Comparison of ENCODE assay signal across 9 cellular contexts in the genomic region with DNA sequence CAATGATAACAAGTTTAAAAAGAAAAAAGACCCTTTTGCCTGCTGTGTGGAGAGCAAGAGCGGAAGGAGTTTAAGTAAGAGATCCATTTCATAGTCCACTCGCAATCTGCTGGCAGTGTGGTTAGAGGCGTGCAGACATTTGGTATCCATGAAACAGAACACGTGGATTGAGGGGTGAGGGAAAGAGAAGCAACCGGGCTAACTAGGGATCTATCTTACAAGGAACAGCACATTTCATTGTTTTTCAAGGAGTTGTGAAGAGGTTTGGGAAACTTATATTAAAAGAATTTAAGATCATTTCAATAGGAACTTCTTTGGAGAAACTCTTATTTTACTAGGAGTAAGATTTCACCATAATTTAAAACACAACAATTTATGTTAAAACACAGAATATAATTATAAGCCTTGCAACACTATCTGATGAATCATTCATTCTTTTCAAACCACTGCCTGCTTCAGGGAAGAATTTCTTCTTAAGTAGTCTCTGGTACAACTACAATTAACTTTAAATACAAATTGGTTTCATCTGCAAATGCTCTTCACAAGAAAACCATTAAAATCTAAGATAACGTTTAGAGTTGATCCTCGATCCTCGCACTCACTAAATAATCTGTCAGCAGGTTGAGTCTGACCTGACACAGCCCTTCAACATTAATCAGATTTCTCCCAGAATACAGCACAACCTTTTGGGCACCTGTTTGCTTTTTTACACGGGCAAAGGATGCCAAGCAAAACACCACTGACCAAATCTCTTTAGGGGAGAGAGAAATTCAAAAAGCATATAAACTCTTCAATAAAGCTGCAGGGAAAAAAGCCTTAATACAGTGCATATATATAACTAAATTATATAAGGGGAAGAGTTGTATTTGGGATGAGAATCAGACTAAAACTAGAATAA. TPM values are rescaled to one million over a fixed set of nuclear protein-coding genes. Genes with fewer than 3 reads are reported as not detected.
DNase-seq lines count a peak whose midpoint lies in the region; ATAC-seq and TF ChIP-seq lines count a peak whose summit lies in the region.
"Had no signal": no experiment of that assay in that cellular context is flagged by ENCODE, and none has a peak within 500 bp of the region (broad histone marks: within the 10 kb centered on the region; RNA-seq: fewer than 3 reads in every experiment).

No MANE protein-coding gene starts in this region.

- H2AFZ ChIP-seq in IMR-90 (replicated peaks; ENCODE audit: low read length, poor library complexity) (no peak overlapping the region), mesenchymal stem cell (ENCODE audit: low read depth, low read length) (no peak overlapping the region)

- 35% methylated on average over 4 of the region's 9 CpGs; no CpG with 5 or more reads in 1 of the 2 experiments for WGBS in IMR-90 (ENCODE audit: extremely low coverage in 2 of 2, insufficient read length in 1 of 2), 2 experiments
- WGBS in mesenchymal stem cell: 58% methylated on average over 7 of the region's 9 CpGs
- WGBS in stomach, 5 donors: 50 to 55% (median 51%) methylated on average over 9 of the region's 9 CpGs

- no peak overlapping the region for H3K56ac ChIP-seq in IMR-90 (ENCODE audit: extremely low read depth, insufficient read depth, low read length)

- TF ChIP-seq RAD21 in IMR-90 (IDR thresholded peaks at IDR 0.05; ENCODE audit: low read length): no peak

- peak overlapping the region; percentile 30 for H2BK20ac ChIP-seq in IMR-90 (ENCODE audit: low read depth, low read length)

- no peak overlapping the region for H2BK12ac ChIP-seq in mesenchymal stem cell (ENCODE audit: low read length in 2 of 2)

- H2BK120ac ChIP-seq in IMR-90 (ENCODE audit: low read depth, low read length) (peak overlapping the region; percentile 45), mesenchymal stem cell (ENCODE audit: low read depth, low read length) (no peak overlapping the region)

- no peak overlapping the region for H4K5ac ChIP-seq in IMR-90 (ENCODE audit: low read depth, low read length)

- dilution Hi-C loops in IMR-90 (cut with HindIII; ENCODE audit: low sequenced_read_pairs, unreplicated experiment): no loop called here

- peak overlapping the region; percentile 9; the same call in 1 of the 2 replicates for H4K91ac ChIP-seq in IMR-90 (ENCODE audit: insufficient read depth, low read depth, low read length)
- no peak overlapping the region for H4K91ac ChIP-seq in mesenchymal stem cell (ENCODE audit: low read length)

- peak; percentile 80 for ATAC-seq in IMR-90 (ENCODE audit: low read depth)

- peak overlapping the region; percentile 61; the same call in 1 of the 2 replicates for H3K18ac ChIP-seq in IMR-90 (ENCODE audit: low read depth, low read length)
- peak overlapping the region in 1 of 2 experiments; percentile 48 for H3K18ac ChIP-seq in mesenchymal stem cell (ENCODE audit: low read depth in 1 of 2, low read length in 2 of 2)

- H4K20me1 ChIP-seq in IMR-90 (ENCODE audit: insufficient read depth, low read length): peaks cover 12% of the 10 kb centered on the region

- H3K36me3 ChIP-seq in IMR-90 (ENCODE audit: control insufficient read depth, insufficient read depth, low read length) (no peaks in the 10 kb centered on the region; the same call in 1 of the 2 replicates), breast epithelium (no peaks in the 10 kb centered on the region), mesenchymal stem cell (ENCODE audit: control insufficient read depth in 1 of 2, insufficient read depth in 2 of 2, low read depth in 1 of 2, low read length in 2 of 2) (peaks cover 0 to 5% of the 10 kb centered on the region in 2 experiments), stomach (peaks cover 0 to 10% (median 9%) of the 10 kb centered on the region in 4 donors)

- H3K9me3 Mint-ChIP-seq in type B pancreatic cell: peaks cover 3% of the 10 kb centered on the region

- TF ChIP-seq POLR2A in IMR-90 (IDR thresholded peaks at IDR 0.05; ENCODE audit: low read depth, low read length): no peak
- no peak for TF ChIP-seq POLR2A in breast epithelium (IDR thresholded peaks at IDR 0.05)
- TF ChIP-seq POLR2A in stomach (IDR thresholded peaks at IDR 0.05): no peak

- peak overlapping the region; percentile 69 for H3K9ac ChIP-seq in IMR-90 (ENCODE audit: low read depth, low read length)
- H3K9ac ChIP-seq in mesenchymal stem cell (ENCODE audit: low read length): peak overlapping the region; percentile 85

- TF ChIP-seq CTCF in AG09309 (IDR thresholded peaks at IDR 0.05; ENCODE audit: control insufficient read depth, insufficient read depth, low read depth, low read length, missing control alignments) (no peak), IMR-90 (conservative IDR thresholded peaks at IDR 0.05; ENCODE audit: low read depth, low read length) (no peak), breast epithelium (IDR thresholded peaks at IDR 0.05) (no peak), stomach (IDR thresholded peaks at IDR 0.05) (no peak), type B pancreatic cell (conservative IDR thresholded peaks at IDR 0.05) (no peak)

- intact Hi-C loops in IMR-90 (cut with micrococcal nuclease) (no loop called here), breast epithelium (cut with DNase I; ENCODE audit: low total_unique reads) (no loop called here), stomach (cut with DNase I; ENCODE audit: low total_unique reads) (no loop called here)

- no peaks in the 10 kb centered on the region for H3K27me3 ChIP-seq in IMR-90 (ENCODE audit: control insufficient read depth, insufficient read depth, low read length)
- no peaks in the 10 kb centered on the region for H3K27me3 ChIP-seq in breast epithelium
- H3K27me3 ChIP-seq in mesenchymal stem cell (ENCODE audit: control insufficient read depth in 1 of 2, insufficient read depth in 1 of 2, low read length in 2 of 2): no peaks in the 10 kb centered on the region
- H3K27me3 ChIP-seq in stomach: no peaks in the 10 kb centered on the region

- H2BK15ac ChIP-seq in IMR-90 (ENCODE audit: low read depth, low read length) (peak overlapping the region; percentile 46; the same call in 2 of the 3 replicates), mesenchymal stem cell (ENCODE audit: low read depth, poor library complexity, severe bottlenecking) (no peak overlapping the region)

- TF ChIP-seq EP300 in stomach (IDR thresholded peaks at IDR 0.05): no peak

- peaks cover 30% of the 10 kb centered on the region for H3K4me1 Mint-ChIP-seq in type B pancreatic cell (ENCODE audit: unreplicated experiment)

- peak overlapping the region in 1 of 2 experiments; percentile 68; a peak in 2 of 4 replicates for H4K8ac ChIP-seq in IMR-90 (ENCODE audit: low read depth in 2 of 2, low read length in 2 of 2)
- H4K8ac ChIP-seq in mesenchymal stem cell (ENCODE audit: low read length): no peak overlapping the region

- H3K27me3 Mint-ChIP-seq in type B pancreatic cell: no peaks in the 10 kb centered on the region

- peaks cover 33 to 73% of the 10 kb centered on the region in 2 experiments for H3K79me1 ChIP-seq in IMR-90 (ENCODE audit: low read depth in 1 of 2, low read length in 2 of 2)
- H3K79me1 ChIP-seq in mesenchymal stem cell (replicated peaks; ENCODE audit: low read length, poor library complexity, severe bottlenecking): peaks cover 25% of the 10 kb centered on the region

- in situ Hi-C loops in IMR-90 (cut with MboI; ENCODE audit: low sequenced_read_pairs): no loop called here

- H2BK5ac ChIP-seq in IMR-90 (ENCODE audit: low read depth, low read length, poor library complexity, severe bottlenecking) (peak overlapping the region; percentile 84), mesenchymal stem cell (ENCODE audit: low read depth, low read length, poor library complexity, severe bottlenecking) (no peak overlapping the region)

- DNase-seq in AG09309 (ENCODE audit: low read depth): peak; percentile 74
- DNase-seq in IMR-90: peak; percentile 80
- no peak for DNase-seq in breast epithelium (ENCODE audit: low spot score in 2 of 2)
- DNase-seq in mesenchymal stem cell: peak; percentile 80
- DNase-seq in activated gamma-delta T cell (lab: John Stamatoyannopoulos, UW): no peak
- no peak for DNase-seq in stomach
- no peak for DNase-seq in GDM1 (lab: John Stamatoyannopoulos, UW)
- DNase-seq in type B pancreatic cell (ENCODE audit: extremely low spot score, unreplicated experiment): no peak
- DNase-seq: stimulated activated CD4-positive, alpha-beta T cell treated with anti-CD3 and anti-CD28 coated beads, Interleukin-4, amount 100 ng/mL, for 1 hour had no signal

- peak overlapping the region; percentile 96 for H3K27ac ChIP-seq in IMR-90 (ENCODE audit: insufficient read depth, low read length)
- peak overlapping the region; percentile 14 to 48 for H3K27ac ChIP-seq in breast epithelium
- peak overlapping the region; percentile 33 for H3K27ac ChIP-seq in mesenchymal stem cell (ENCODE audit: low read length, poor library complexity, severe bottlenecking)
- H3K27ac ChIP-seq in stomach: peak overlapping the region in 2 of 5 donors; percentile 23 to 35

- BruUV-seq in IMR-90 (replicated peaks; lab: Mats Ljungman, UMichigan): no TSS peak

- H3K4me2 ChIP-seq in IMR-90 (ENCODE audit: low read depth, low read length): peak overlapping the region; percentile 96
- no peak overlapping the region for H3K4me2 ChIP-seq in mesenchymal stem cell (ENCODE audit: low read length, poor library complexity, severe bottlenecking)

- H3K9me1 ChIP-seq in IMR-90 (ENCODE audit: insufficient read depth, low read length): no peaks in the 10 kb centered on the region

- H3K4ac ChIP-seq in IMR-90 (ENCODE audit: low read depth, low read length) (peak overlapping the region; percentile 71), mesenchymal stem cell (ENCODE audit: low read depth in 1 of 2, low read length in 2 of 2) (no peak overlapping the region)

- no peak overlapping the region for H3K27ac Mint-ChIP-seq in type B pancreatic cell

- POLR2A ChIA-PET in IMR-90 (lab: Charles Lee; ENCODE audit: unreplicated experiment): no interaction called here

- H3K4me1 ChIP-seq in IMR-90 (ENCODE audit: control insufficient read depth, insufficient read depth, low read length) (peaks cover 8% of the 10 kb centered on the region), breast epithelium (peaks cover 0 to 13% of the 10 kb centered on the region in 2 donors), mesenchymal stem cell (ENCODE audit: control insufficient read depth, insufficient read depth, low read depth, low read length) (peaks cover 5% of the 10 kb centered on the region), stomach (peaks cover 9 to 77% (median 43%) of the 10 kb centered on the region in 4 donors)

- H3K14ac ChIP-seq in IMR-90 (replicated peaks; ENCODE audit: low read depth, low read length): 0 out of 2 replicates have a peak overlapping the region, but pooled peaks have one; percentile 49
- H3K14ac ChIP-seq in mesenchymal stem cell (ENCODE audit: low read length in 2 of 2): no peak overlapping the region

- no peak overlapping the region for H3K4me3 ChIP-seq in AG09309 (ENCODE audit: control insufficient read depth, low read depth, low read length)
- H3K4me3 ChIP-seq in IMR-90 (ENCODE audit: insufficient read depth, low read depth, low read length): no peak overlapping the region; the same call in 1 of the 2 replicates
- no peak overlapping the region for H3K4me3 ChIP-seq in breast epithelium
- H3K4me3 ChIP-seq in mesenchymal stem cell (ENCODE audit: insufficient read depth in 1 of 2, low read depth in 1 of 2, low read length in 2 of 2): peak overlapping the region in 1 of 2 experiments; percentile 64
- H3K4me3 ChIP-seq in stomach: no peak overlapping the region

- no peak overlapping the region for H3K4me3 Mint-ChIP-seq in type B pancreatic cell

- no peaks in the 10 kb centered on the region for H3K9me3 ChIP-seq in IMR-90 (ENCODE audit: control insufficient read depth, insufficient read depth, low read length)
- no peaks in the 10 kb centered on the region for H3K9me3 ChIP-seq in breast epithelium
- no peaks in the 10 kb centered on the region for H3K9me3 ChIP-seq in mesenchymal stem cell (ENCODE audit: control insufficient read depth, low read length)
- no peaks in the 10 kb centered on the region for H3K9me3 ChIP-seq in stomach

- H3K36me3 Mint-ChIP-seq in type B pancreatic cell: peaks cover 16% of the 10 kb centered on the region

- no peak overlapping the region for H2AK9ac ChIP-seq in IMR-90 (replicated peaks; ENCODE audit: low read depth, low read length, poor library complexity)

- CTCF ChIA-PET in IMR-90 (lab: Yijun Ruan, JAX): no interaction called here

- peak overlapping the region; percentile 3; the same call in 1 of the 2 replicates for H3K23ac ChIP-seq in IMR-90 (ENCODE audit: low read depth, low read length)
- no peak overlapping the region for H3K23ac ChIP-seq in mesenchymal stem cell (ENCODE audit: low read length in 2 of 2)

- H2AK5ac ChIP-seq in IMR-90 (ENCODE audit: low read depth, low read length) (peak overlapping the region; percentile 87), mesenchymal stem cell (ENCODE audit: low read length, severe bottlenecking) (no peak overlapping the region)

RNA-seq across cellular contexts. Expression of a gene that starts 27.4 kb away (rescaled TPM):
- total RNA-seq in IMR-90 (2012; rRNA removed) (4.1 and 4.7 TPM in 2 replicates), breast epithelium (10 to 100 TPM; 21.6 to 31.9 (median 26.7) TPM), stomach (10 to 100 TPM; 14.6 to 46.4 (median 31.0) TPM), type B pancreatic cell (ENCODE audit: low replicate concordance) (14.5 and 14.8 TPM in 2 replicates)
- polyA plus RNA-seq in IMR-90 (2012; rRNA removed) (5.9 and 6.8 TPM in 2 replicates), stomach (10 to 100 TPM in 1 of 3 donors, 1 to 10 TPM in 2; 8.2 to 10.7 (median 8.3) TPM)
- 1.7 and 1.9 TPM in 2 replicates for polyA plus RNA-seq in IMR-90 (2012; cell fraction: cytosol; rRNA removed)
- polyA plus RNA-seq in IMR-90 (2012; cell fraction: nucleus; rRNA removed; ENCODE audit: low replicate concordance): 1.8 and 7.3 TPM in 2 replicates
- polyA plus RNA-seq in mesenchymal stem cell (2013, experiment 1 of 2): 14.0 TPM
- 14.8 TPM for polyA plus RNA-seq in mesenchymal stem cell (2013, experiment 2 of 2)

RNA-seq across cellular contexts. Expression of a gene that starts 53.6 kb away (rescaled TPM):
- total RNA-seq in IMR-90 (2012; rRNA removed) (0.18 and 0.56 TPM in 2 replicates), breast epithelium (1 to 10 TPM in 1 of 3 donors, under 1 TPM in 2; 0.48 to 2.8 (median 0.66) TPM), stomach (under 1 TPM in 2 of 5 donors, not detected in 3; 0.58 to 0.73 TPM), type B pancreatic cell (ENCODE audit: low replicate concordance) (0.12 and 0.46 TPM in 2 replicates)
- polyA plus RNA-seq in IMR-90 (2012; rRNA removed) (0.09 TPM in 2 replicates), stomach (under 1 TPM; 0.23 to 0.31 (median 0.25) TPM)
- polyA plus RNA-seq in IMR-90 (2012; cell fraction: cytosol; rRNA removed): 0.03 and 0.05 TPM in 2 replicates
- 0.14 and 0.18 TPM in 2 replicates for polyA plus RNA-seq in IMR-90 (2012; cell fraction: nucleus; rRNA removed; ENCODE audit: low replicate concordance)
- 0.10 TPM for polyA plus RNA-seq in mesenchymal stem cell (2013, experiment 1 of 2)
- 0.10 TPM for polyA plus RNA-seq in mesenchymal stem cell (2013, experiment 2 of 2)

RNA-seq across cellular contexts. Expression of a gene that starts 53.8 kb away (rescaled TPM):
- 102 and 150 TPM in 2 replicates for total RNA-seq in IMR-90 (2012; rRNA removed)
- polyA plus RNA-seq in IMR-90 (2012; rRNA removed): 116 and 122 TPM in 2 replicates
- 34.1 and 39.8 TPM in 2 replicates for polyA plus RNA-seq in IMR-90 (2012; cell fraction: cytosol; rRNA removed)
- 19.2 and 229 TPM in 2 replicates for polyA plus RNA-seq in IMR-90 (2012; cell fraction: nucleus; rRNA removed; ENCODE audit: low replicate concordance)
- 100 to 1,000 TPM in 1 of 3 donors, 10 to 100 TPM in 2; 82.9 to 135 (median 96.7) TPM for total RNA-seq in breast epithelium
- polyA plus RNA-seq in mesenchymal stem cell (2013, experiment 1 of 2): 138 TPM
- polyA plus RNA-seq in mesenchymal stem cell (2013, experiment 2 of 2): 144 TPM
- total RNA-seq in stomach: 100 to 1,000 TPM in 3 of 5 donors, 10 to 100 TPM in 1, 1 to 10 TPM in 1; 7.8 to 192 (median 101) TPM
- 100 to 1,000 TPM; 160 to 185 (median 167) TPM for polyA plus RNA-seq in stomach
- 72.6 and 84.7 TPM in 2 replicates for total RNA-seq in type B pancreatic cell (ENCODE audit: low replicate concordance)

RNA-seq across cellular contexts. Expression of a gene that starts 58.2 kb away (rescaled TPM):
- 11.1 and 11.7 TPM in 2 replicates for total RNA-seq in IMR-90 (2012; rRNA removed)
- polyA plus RNA-seq in IMR-90 (2012; rRNA removed): 17.5 and 18.8 TPM in 2 replicates
- polyA plus RNA-seq in IMR-90 (2012; cell fraction: cytosol; rRNA removed): 16.9 and 18.3 TPM in 2 replicates
- polyA plus RNA-seq in IMR-90 (2012; cell fraction: nucleus; rRNA removed; ENCODE audit: low replicate concordance): 37.6 and 52.8 TPM in 2 replicates
- 10 to 100 TPM; 43.0 to 76.0 (median 56.3) TPM for total RNA-seq in breast epithelium
- polyA plus RNA-seq in mesenchymal stem cell (2013, experiment 1 of 2): 58.1 TPM
- polyA plus RNA-seq in mesenchymal stem cell (2013, experiment 2 of 2): 60.5 TPM
- 10 to 100 TPM in 4 of 5 donors, 1 to 10 TPM in 1; 5.3 to 60.0 (median 17.1) TPM for total RNA-seq in stomach
- polyA plus RNA-seq in stomach: 10 to 100 TPM in 2 of 3 donors, 1 to 10 TPM in 1; 8.2 to 19.7 (median 10.1) TPM
- total RNA-seq in type B pancreatic cell (ENCODE audit: low replicate concordance): 33.4 and 63.9 TPM in 2 replicates

Comparison
In these comparisons a context has a peak if more than half of its experiments do, and no peak if none do; other contexts are left out.
1. DNase-seq: peak in AG09309 (single experiment), IMR-90 (single experiment) and mesenchymal stem cell (single experiment); none in breast epithelium (0 of 2), activated gamma-delta T cell (single experiment), stomach (single experiment), GDM1 (single experiment) and type B pancreatic cell (single experiment).